ENCODE assay signal across 11 cellular contexts in genomic region chr13:77290342-77290741, GRCh38.
"Had no signal": no experiment of that assay in that cellular context is flagged by ENCODE, and none has a peak within 500 bp of the region (broad histone marks: within the 10 kb centered on the region; RNA-seq: fewer than 3 reads in every experiment).

No MANE protein-coding gene starts in this region.

- ATAC-seq: pancreas had no signal

- H3K4me3 Mint-ChIP-seq: central memory CD8-positive, alpha-beta T cell; T-helper 2 cell treated with Interferon-gamma antibody and Interleukin-4, amounts not matched to agents 5 μg/mL and 100 μg/mL, for 36 hours had no signal

- DNase-seq: activated CD4-positive, CD25-positive, alpha-beta regulatory T cell treated with anti-CD3 and anti-CD28 coated beads, Interleukin-2, amount 50 U/mL, for 72 hours; activated gamma-delta T cell treated with Interleukin-2 at 50 U/mL for 16 hours; activated T-cell treated with anti-CD3 and anti-CD28 coated beads for 4 hours; adrenal gland; effector memory CD4-positive, alpha-beta T cell; erythroblast; pancreas; trophoblast cell had no signal

- H3K27me3 ChIP-seq: adrenal gland, hepatocyte, pancreas had no signal

- H3K9me3 Mint-ChIP-seq: central memory CD8-positive, alpha-beta T cell had no signal

- H3K27ac ChIP-seq: adrenal gland, hepatocyte, pancreas had no signal

- H3K9me3 ChIP-seq: adrenal gland, pancreas had no signal

- H3K4me3 ChIP-seq: adrenal gland, hepatocyte, pancreas had no signal

- H3K4me1 ChIP-seq: pancreas had no signal

- H3K27ac Mint-ChIP-seq: T-helper 2 cell treated with Interferon-gamma antibody and Interleukin-4, amounts not matched to agents 5 μg/mL and 100 μg/mL, for 36 hours had no signal

- H3K27me3 Mint-ChIP-seq: central memory CD8-positive, alpha-beta T cell had no signal

- H3K36me3 ChIP-seq: adrenal gland had no signal
